ENCODE assay signal across 17 cellular contexts in the genomic region with DNA sequence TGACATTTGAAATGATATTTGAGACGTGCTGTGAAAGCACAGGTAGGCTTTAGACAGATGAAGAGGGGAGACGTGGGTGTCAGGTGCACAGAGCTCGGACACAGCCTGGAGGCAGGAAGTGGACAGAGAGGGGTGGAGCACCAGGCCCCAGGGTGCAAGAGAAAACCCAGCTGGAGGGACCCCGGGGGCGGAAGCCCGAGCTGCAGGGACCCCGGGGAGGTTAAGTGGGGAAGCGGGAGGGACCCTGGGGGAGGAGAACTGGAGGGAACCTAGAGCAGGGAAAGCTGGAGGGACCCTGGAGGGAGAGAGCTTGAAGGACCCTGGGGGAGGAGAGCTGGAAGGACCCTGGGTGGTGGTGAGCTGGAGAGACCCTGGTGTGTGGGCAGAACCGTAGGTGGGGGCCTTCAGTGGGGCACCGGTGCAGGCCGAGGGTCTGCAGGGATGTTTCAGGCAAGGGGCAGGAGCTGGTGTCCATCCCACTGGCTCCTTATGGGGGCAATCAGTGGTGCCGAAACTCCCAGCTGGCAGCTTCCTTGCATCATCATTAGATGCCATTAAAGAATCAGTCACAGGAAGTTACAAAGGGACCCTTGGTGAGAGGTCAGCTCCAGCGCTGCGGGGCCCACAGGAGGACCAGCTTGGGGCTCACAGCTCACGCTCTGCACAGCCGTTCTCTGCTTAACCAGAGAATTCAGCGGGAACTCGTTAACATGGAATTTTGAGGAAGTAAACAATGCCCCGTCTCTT.
A peak's percentile ranks its signal among the peaks of the same experiment; 100 is the strongest.
DNase-seq lines count a peak whose midpoint lies in the region; ATAC-seq and TF ChIP-seq lines count a peak whose summit lies in the region.
"Had no signal": no experiment of that assay in that cellular context is flagged by ENCODE, and none has a peak within 500 bp of the region (broad histone marks: within the 10 kb centered on the region; RNA-seq: fewer than 3 reads in every experiment).

No MANE protein-coding gene starts in this region.

- H4K5ac ChIP-seq in H9 (ENCODE audit: insufficient read length, low read depth, low read length): no peak overlapping the region

- H3K27ac Mint-ChIP-seq in H9 (peak overlapping the region in 1 of 3 experiments; percentile 81; a peak in 1 of 7 replicates), endothelial cell (ENCODE audit: unreplicated experiment) (peak overlapping the region; percentile 11)
- H3K27ac Mint-ChIP-seq: activated naive CD8-positive, alpha-beta T cell; stimulated activated naive B cell treated with anti-CD40 and anti-IgM and Interleukin-4, amounts not matched to agents 10 μg/mL and 1 μg/mL and 100 μg/mL, for 72 hours had no signal

- no peaks in the 10 kb centered on the region for H4K20me1 ChIP-seq in H9 (ENCODE audit: control insufficient read depth, insufficient read depth, insufficient read length)

- no peak overlapping the region for H4K8ac ChIP-seq in H9 (replicated peaks; ENCODE audit: insufficient read length, low read depth, low read length)

- H3K4me2 ChIP-seq in H9 (ENCODE audit: insufficient read depth, insufficient read length, low read length): no peak overlapping the region

- H2BK20ac ChIP-seq in H9 (ENCODE audit: low read depth, low read length, poor library complexity, severe bottlenecking): no peak overlapping the region

- no peak for ATAC-seq in GM18502 (IDR thresholded peaks at IDR 0.05; ENCODE audit: poor library complexity, unreplicated experiment)
- ATAC-seq: activated CD4-positive, CD25-positive, alpha-beta regulatory T cell treated with anti-CD3 and anti-CD28 coated beads, Interleukin-2, amount 50 U/mL, for 24 hours; stimulated activated naive B cell treated with anti-CD40 and anti-IgM and Interleukin-4, amounts not matched to agents 10 μg/mL and 1 μg/mL and 100 μg/mL, for 72 hours had no signal

- H2AK5ac ChIP-seq in H9 (ENCODE audit: insufficient read length, low read length): no peak overlapping the region

- DNase-seq in H9: no peak
- DNase-seq in NCI-H2227 treated with DMSO at 0.1 percent for 48 hours (lab: John Stamatoyannopoulos, UW): peak; percentile 9
- DNase-seq in endothelial cell (ENCODE audit: low spot score): no peak
- peak; percentile 61 for DNase-seq in retina
- no peak for DNase-seq in AG08395 (ENCODE audit: low spot score)
- no peak for DNase-seq in GM13977 (ENCODE audit: low spot score)
- DNase-seq: colonic mucosa; heart left ventricle; NCI-H1930; NCI-H510A; stimulated activated naive B cell treated with anti-CD40 and anti-IgM and Interleukin-4, amounts not matched to agents 10 μg/mL and 1 μg/mL and 100 μg/mL, for 72 hours; T-helper 2 cell had no signal

- H3K36me3 Mint-ChIP-seq in H9 (ENCODE audit: insufficient read depth in 1 of 3, low read depth in 3 of 3) (peaks cover 2 to 5% (median 2%) of the 10 kb centered on the region in 3 experiments; a peak in 2 of 7 replicates), endothelial cell (ENCODE audit: low read depth, unreplicated experiment) (no peaks in the 10 kb centered on the region)
- H3K36me3 Mint-ChIP-seq: activated naive CD8-positive, alpha-beta T cell had no signal

- H3K9me3 ChIP-seq in H9 (ENCODE audit: control insufficient read depth, low read depth, low read length): no peaks in the 10 kb centered on the region
- H3K9me3 ChIP-seq: colonic mucosa, HAP-1 had no signal

- H3K4me3 Mint-ChIP-seq in H9 (no peak overlapping the region; a peak in 1 of 5 replicates), endothelial cell (ENCODE audit: unreplicated experiment) (no peak overlapping the region)
- H3K4me3 Mint-ChIP-seq: activated naive CD8-positive, alpha-beta T cell; stimulated activated naive B cell treated with anti-CD40 and anti-IgM and Interleukin-4, amounts not matched to agents 10 μg/mL and 1 μg/mL and 100 μg/mL, for 72 hours had no signal

- H2BK15ac ChIP-seq in H9 (ENCODE audit: low read depth, low read length): peak overlapping the region; percentile 7; the same call in 1 of the 2 replicates

- peaks cover 4 to 10% of the 10 kb centered on the region in 2 experiments; a peak in 2 of 4 replicates for H3K4me1 Mint-ChIP-seq in H9
- H3K4me1 Mint-ChIP-seq in endothelial cell (ENCODE audit: unreplicated experiment): peaks cover 35% of the 10 kb centered on the region

- H3K27ac ChIP-seq in H9 (ENCODE audit: insufficient read length, low read depth, low read length): no peak overlapping the region
- H3K27ac ChIP-seq: colonic mucosa, heart left ventricle, tibial artery had no signal

- H4K91ac ChIP-seq in H9 (ENCODE audit: insufficient read length, low read depth, low read length): no peak overlapping the region

- H3K4ac ChIP-seq in H9 (ENCODE audit: low read depth, low read length): no peak overlapping the region

- H3K79me1 ChIP-seq in H9 (ENCODE audit: insufficient read depth, low read depth, low read length, poor library complexity, severe bottlenecking): no peaks in the 10 kb centered on the region

- H3K56ac ChIP-seq in H9 (ENCODE audit: insufficient read length, low read depth, low read length): no peak overlapping the region

- in situ Hi-C loops in GM13977 (cut with MboI; ENCODE audit: low pct_unique_long_range_greater_than_20kb, low sequenced_read_pairs, unreplicated experiment): no loop called here

- no peak overlapping the region for H3K9ac ChIP-seq in H9 (ENCODE audit: extremely low read depth, insufficient read length, low read length)

- H3K14ac ChIP-seq in H9 (ENCODE audit: insufficient read depth, low read length): no peak overlapping the region

- no peaks in the 10 kb centered on the region for H3K23me2 ChIP-seq in H9 (ENCODE audit: insufficient read length, low read depth, low read length, poor library complexity, severe bottlenecking)

- H3K9me3 Mint-ChIP-seq in H9 (peaks cover 8% of the 10 kb centered on the region in 2 experiments; a peak in 4 of 5 replicates), endothelial cell (ENCODE audit: unreplicated experiment) (no peaks in the 10 kb centered on the region)

- H2BK120ac ChIP-seq in H9 (ENCODE audit: low read depth, low read length, poor library complexity, severe bottlenecking): no peak overlapping the region

- no peaks in the 10 kb centered on the region for H3K79me2 ChIP-seq in H9 (ENCODE audit: insufficient read depth, low read length)

- H3K23ac ChIP-seq in H9 (ENCODE audit: insufficient read length, low read depth, low read length): no peak overlapping the region

- H2BK5ac ChIP-seq in H9 (ENCODE audit: insufficient read length, low read length): no peak overlapping the region

- H2AFZ ChIP-seq in H9 (ENCODE audit: low read length): no peak overlapping the region

- H3T11ph ChIP-seq in H9 (ENCODE audit: low read length): no peak overlapping the region

- H2BK12ac ChIP-seq in H9 (ENCODE audit: insufficient read length, low read depth, low read length): no peak overlapping the region

- no CpG with 5 or more reads among the region's 19 CpGs for WGBS in H9 (ENCODE audit: extremely low coverage, insufficient read length, low lambda C conversion rate)

- peaks cover 2% of the 10 kb centered on the region for H3K27me3 Mint-ChIP-seq in H9 (ENCODE audit: low read depth)
- H3K27me3 Mint-ChIP-seq in endothelial cell (ENCODE audit: unreplicated experiment): no peaks in the 10 kb centered on the region
- H3K27me3 Mint-ChIP-seq: stimulated activated naive B cell treated with anti-CD40 and anti-IgM and Interleukin-4, amounts not matched to agents 10 μg/mL and 1 μg/mL and 100 μg/mL, for 72 hours had no signal

- no peak overlapping the region for H3K18ac ChIP-seq in H9 (ENCODE audit: insufficient read length, low read depth, low read length)

- no peaks in the 10 kb centered on the region; the same call in 1 of the 2 replicates for H3K4me1 ChIP-seq in H9 (ENCODE audit: insufficient read depth, low read length)
- H3K4me1 ChIP-seq: colonic mucosa, HAP-1, tibial artery had no signal

- H3K27me3 ChIP-seq in H9 (ENCODE audit: insufficient read depth, low read length): no peaks in the 10 kb centered on the region
- H3K27me3 ChIP-seq: colonic mucosa had no signal

- TF ChIP-seq CTCF in H9 (conservative IDR thresholded peaks at IDR 0.05) (no peak), endothelial cell (IDR thresholded peaks at IDR 0.05; ENCODE audit: unreplicated experiment) (no peak), GM13977 (IDR thresholded peaks at IDR 0.05; ENCODE audit: extremely low read depth, insufficient read depth, missing control alignments) (no peak)

Comparison
In these comparisons a context has a peak if more than half of its experiments do, and no peak if none do; other contexts are left out.
1. DNase-seq: peak in NCI-H2227 treated with DMSO at 0.1 percent for 48 hours (single experiment) and retina (single experiment); none in H9 (single experiment), endothelial cell (single experiment), AG08395 (single experiment) and GM13977 (single experiment).